Comparison of ENCODE assay signal across 8 cellular contexts in genomic region chr13:71867101-71867814, GRCh38. TPM values are rescaled to one million over a fixed set of nuclear protein-coding genes. Genes with fewer than 3 reads are reported as not detected.
DNase-seq lines count a peak whose midpoint lies in the region; ATAC-seq and TF ChIP-seq lines count a peak whose summit lies in the region.

Gene DACH1, minus strand, starts transcription at chr13:71867204.

- DNase-seq in DMS79 treated with DMSO at 0.1 percent for 48 hours (lab: John Stamatoyannopoulos, UW) = peak; percentile 50
- DNase-seq in DMS79 (lab: John Stamatoyannopoulos, UW) = no peak
- DNase-seq in NCI-H2227 (lab: John Stamatoyannopoulos, UW; ENCODE audit: unreplicated experiment) = peak; percentile 87
- peak; percentile 46 for DNase-seq in glutamatergic neuron
- peak; percentile 51 for DNase-seq in non-pigmented ciliary epithelial cell (ENCODE audit: low read depth)
- DNase-seq in NCI-H187 treated with DMSO at 0.1 percent for 48 hours (lab: John Stamatoyannopoulos, UW) = no peak

- no peaks in the 10 kb centered on the region for H3K36me3 Mint-ChIP-seq in activated naive CD8-positive, alpha-beta T cell
- no peaks in the 10 kb centered on the region for H3K36me3 Mint-ChIP-seq in glutamatergic neuron (ENCODE audit: unreplicated experiment)

- H3K27ac Mint-ChIP-seq in activated naive CD8-positive, alpha-beta T cell = no peak within 1 kb of the TSS
- H3K27ac Mint-ChIP-seq in glutamatergic neuron (ENCODE audit: unreplicated experiment) = peak within 1 kb of the TSS; percentile 90

- no peak for TF ChIP-seq CTCF in glutamatergic neuron (IDR thresholded peaks at IDR 0.05; ENCODE audit: partially characterized antibody, unreplicated experiment)

- peak; percentile 58 for ATAC-seq in HG02884 (IDR thresholded peaks at IDR 0.05; ENCODE audit: unreplicated experiment)

- peak within 1 kb of the TSS; percentile 82 for H3K4me3 Mint-ChIP-seq in activated naive CD8-positive, alpha-beta T cell
- peak within 1 kb of the TSS; percentile 94 for H3K4me3 Mint-ChIP-seq in glutamatergic neuron (ENCODE audit: unreplicated experiment)

- H3K9me3 Mint-ChIP-seq in activated naive CD8-positive, alpha-beta T cell (ENCODE audit: low read depth) = no peaks in the 10 kb centered on the region
- peaks cover 34% of the 10 kb centered on the region for H3K9me3 Mint-ChIP-seq in glutamatergic neuron (ENCODE audit: unreplicated experiment)

- H3K4me1 Mint-ChIP-seq in activated naive CD8-positive, alpha-beta T cell (ENCODE audit: low read depth) = peaks cover 21% of the 10 kb centered on the region
- H3K4me1 Mint-ChIP-seq in glutamatergic neuron (ENCODE audit: low read depth, unreplicated experiment) = peaks cover 36% of the 10 kb centered on the region

- peaks cover 34% of the 10 kb centered on the region for H3K27me3 Mint-ChIP-seq in activated naive CD8-positive, alpha-beta T cell
- peaks cover 29% of the 10 kb centered on the region for H3K27me3 Mint-ChIP-seq in glutamatergic neuron (ENCODE audit: unreplicated experiment)

RNA-seq across cellular contexts. Expression of gene DACH1, which starts in this region (rescaled TPM):
- 110 TPM for total RNA-seq in glutamatergic neuron (ENCODE audit: unreplicated experiment)

Comparison
In these comparisons a context has a peak if more than half of its experiments do, and no peak if none do; other contexts are left out.
1. DNase-seq: peak in DMS79 treated with DMSO at 0.1 percent for 48 hours (single experiment), NCI-H2227 (single experiment), glutamatergic neuron (single experiment) and non-pigmented ciliary epithelial cell (single experiment); none in DMS79 (single experiment) and NCI-H187 treated with DMSO at 0.1 percent for 48 hours (single experiment).